ENCODE assay signal across 15 cellular contexts in genomic region chr11:118851970-118852369, GRCh38. TPM values are rescaled to one million over a fixed set of nuclear protein-coding genes. Genes with fewer than 3 reads are reported as not detected.
DNase-seq lines count a peak whose midpoint lies in the region; ATAC-seq, FAIRE-seq and TF ChIP-seq lines count a peak whose summit lies in the region.
"Had no signal": no experiment of that assay in that cellular context is flagged by ENCODE, and none has a peak within 500 bp of the region (broad histone marks: within the 10 kb centered on the region; RNA-seq: fewer than 3 reads in every experiment).

No MANE protein-coding gene starts in this region.

- H3K4me3 ChIP-seq in astrocyte (ENCODE audit: insufficient read depth, low read depth, low read length): no peak overlapping the region
- H3K4me3 ChIP-seq: heart left ventricle, left lung had no signal

- H3K9me3 ChIP-seq in astrocyte (ENCODE audit: insufficient read depth, low read depth, low read length): no peaks in the 10 kb centered on the region
- H3K9me3 ChIP-seq: heart left ventricle, left lung had no signal

- no peaks in the 10 kb centered on the region for H3K36me3 Mint-ChIP-seq in astrocyte (ENCODE audit: low read depth, unreplicated experiment)

- no peaks in the 10 kb centered on the region for H3K4me1 ChIP-seq in astrocyte (ENCODE audit: insufficient read depth, low read length)
- H3K4me1 ChIP-seq: heart left ventricle, left lung had no signal

- peaks cover 4% of the 10 kb centered on the region for H3K9me3 Mint-ChIP-seq in astrocyte (ENCODE audit: unreplicated experiment)
- H3K9me3 Mint-ChIP-seq: activated T-cell treated with anti-CD3 and anti-CD28 coated beads, Interleukin-2, amount 50 U/mL, for 4 hours; endodermal cell had no signal

- H3K27ac ChIP-seq in astrocyte (ENCODE audit: low read depth, low read length): no peak overlapping the region
- H3K27ac ChIP-seq: heart left ventricle, left lung had no signal

- H3K4me3 Mint-ChIP-seq in astrocyte (ENCODE audit: unreplicated experiment): no peak overlapping the region
- H3K4me3 Mint-ChIP-seq: activated T-cell treated with anti-CD3 and anti-CD28 coated beads, Interleukin-2, amount 50 U/mL, for 4 hours; endodermal cell had no signal

- no peaks in the 10 kb centered on the region for H3K36me3 ChIP-seq in astrocyte (ENCODE audit: insufficient read depth, low read length)
- H3K36me3 ChIP-seq: heart left ventricle, left lung had no signal

- H3K4me2 ChIP-seq in astrocyte (ENCODE audit: low read length): no peak overlapping the region

- CTCF ChIA-PET in GM10248 (lab: Yijun Ruan, JAX): interaction anchor here (1.0 to 1.5 kb wide), 4 partner anchors 9 to 162 kb away, joined by 3 to 5 read pairs (median 3); no protein-coding TSS in a partner anchor

- no peak for FAIRE-seq in astrocyte (lab: Jason Lieb, UNC)
- FAIRE-seq: urothelium cell line had no signal

- H3K79me2 ChIP-seq in astrocyte (ENCODE audit: insufficient read depth, low read length): no peaks in the 10 kb centered on the region

- intact Hi-C loops in posterior cingulate gyrus (cut with DNase I): no loop called here

- H2AFZ ChIP-seq in astrocyte (ENCODE audit: low read depth, low read length): no peak overlapping the region

- H3K9ac ChIP-seq in astrocyte (ENCODE audit: low read length): no peak overlapping the region

- ATAC-seq in GM21390 (IDR thresholded peaks at IDR 0.05; ENCODE audit: unreplicated experiment) (peak; percentile 57), HG03439 (IDR thresholded peaks at IDR 0.05; ENCODE audit: unreplicated experiment) (peak; percentile 60)
- ATAC-seq: activated T-cell treated with anti-CD3 and anti-CD28 coated beads, Interleukin-2, amount 50 U/mL, for 4 hours; heart left ventricle; left lung had no signal

- H3K4me1 Mint-ChIP-seq in astrocyte (ENCODE audit: low read depth, unreplicated experiment): peaks cover 2% of the 10 kb centered on the region

- no peaks in the 10 kb centered on the region for H4K20me1 ChIP-seq in astrocyte (ENCODE audit: insufficient read depth, low read length)

- POLR2A ChIA-PET in GM10248 (lab: Yijun Ruan, JAX): interaction anchor here (1.0 kb wide), 1 partner anchor 31 kb away, joined by 3 read pairs; no protein-coding TSS in a partner anchor

- no peak for TF ChIP-seq CTCF in GM10248 (IDR thresholded peaks at IDR 0.05; ENCODE audit: control extremely low read depth, extremely low read depth, low read depth, missing control alignments)
- TF ChIP-seq CTCF in astrocyte (IDR thresholded peaks at IDR 0.05; ENCODE audit: insufficient read depth, low read depth, low read length): no peak

- peak overlapping the region; percentile 1 for H3K27ac Mint-ChIP-seq in astrocyte (ENCODE audit: unreplicated experiment)
- H3K27ac Mint-ChIP-seq: endodermal cell had no signal

- H3K27me3 ChIP-seq in astrocyte (ENCODE audit: insufficient read depth, low read length): peaks cover 4% of the 10 kb centered on the region
- H3K27me3 ChIP-seq: heart left ventricle, left lung had no signal

- peak; percentile 64 for DNase-seq in GM10248 (ENCODE audit: extremely low spot score)
- no peak for DNase-seq in astrocyte (ENCODE audit: low read depth)
- no peak for DNase-seq in SHP77 treated with DMSO at 0.1 percent for 48 hours (lab: John Stamatoyannopoulos, UW)
- no peak for DNase-seq in HK-2 (ENCODE audit: unreplicated experiment)
- no peak for DNase-seq in posterior cingulate gyrus
- DNase-seq in GF-D8 (lab: John Stamatoyannopoulos, UW): no peak
- DNase-seq: activated T-cell treated with anti-CD3 and anti-CD28 coated beads, Interleukin-2, amount 50 U/mL, for 4 hours; aorta; endodermal cell; heart left ventricle; left lung; NCI-H2107 had no signal

- H3K27me3 Mint-ChIP-seq in astrocyte (ENCODE audit: low read depth, unreplicated experiment): peaks cover 9% of the 10 kb centered on the region

RNA-seq across cellular contexts. Expression of gene CXCR5, which starts 31.7 kb away (rescaled TPM):
- 0.07 and 0.12 TPM in 2 replicates for total RNA-seq in astrocyte
